In genomic region chr20:35240914-35241293, GRCh38 we compare ENCODE assay signal across 24 cellular contexts. TPM values are rescaled to one million over a fixed set of nuclear protein-coding genes. Genes with fewer than 3 reads are reported as not detected.
A peak's percentile ranks its signal among the peaks of the same experiment; 100 is the strongest.
DNase-seq lines count a peak whose midpoint lies in the region; ATAC-seq lines count a peak whose summit lies in the region.
"Had no signal": no experiment of that assay in that cellular context is flagged by ENCODE, and none has a peak within 500 bp of the region (broad histone marks: within the 10 kb centered on the region; RNA-seq: fewer than 3 reads in every experiment).

No MANE protein-coding gene starts in this region.

- no peak overlapping the region for H2BK120ac ChIP-seq in mesenchymal stem cell (ENCODE audit: low read depth, low read length)

- H3K27me3 ChIP-seq in adipocyte (replicated peaks; ENCODE audit: control insufficient read depth, insufficient read depth, low read length) (no peaks in the 10 kb centered on the region), mesenchymal stem cell (ENCODE audit: control insufficient read depth in 1 of 2, insufficient read depth in 1 of 2, low read length in 2 of 2) (no peaks in the 10 kb centered on the region)
- H3K27me3 ChIP-seq: BLaER1, SJSA1 had no signal

- peak; percentile 32 for DNase-seq in EH (ENCODE audit: low read depth)
- DNase-seq in G401 (ENCODE audit: low spot score) = peak; percentile 53
- DNase-seq in adipocyte (ENCODE audit: low read depth) = peak; percentile 37
- no peak for DNase-seq in mesenchymal stem cell
- DNase-seq in foreskin melanocyte = no peak
- no peak for DNase-seq in KBM-7
- DNase-seq: ACHN; CD4-positive, alpha-beta T cell; COR-L47; DMS 273 treated with DMSO at 0.1 percent for 48 hours; DMS79 treated with DMSO at 0.1 percent for 48 hours; HFFc6; Karpas-422; NCI-H1694 treated with DMSO at 0.1 percent for 48 hours; NCI-H2081 treated with DMSO at 0.1 percent for 48 hours; NCI-H2171 treated with DMSO at 0.1 percent for 48 hours; NCI-H524 treated with DMSO at 0.1 percent for 48 hours; OCI-M1 had no signal

- H3K9ac ChIP-seq in adipocyte (ENCODE audit: low read length) (no peak overlapping the region), mesenchymal stem cell (ENCODE audit: low read length) (no peak overlapping the region)
- H3K9ac ChIP-seq: BLaER1 had no signal

- no peak overlapping the region for H3K4me3 ChIP-seq in adipocyte (ENCODE audit: low read length)
- no peak overlapping the region for H3K4me3 ChIP-seq in mesenchymal stem cell (ENCODE audit: insufficient read depth in 1 of 2, low read depth in 1 of 2, low read length in 2 of 2)
- H3K4me3 ChIP-seq: BLaER1, SJSA1 had no signal

- peak overlapping the region; percentile 41 for H3K27ac ChIP-seq in mesenchymal stem cell (ENCODE audit: low read length, poor library complexity, severe bottlenecking)
- H3K27ac ChIP-seq: BLaER1, SJSA1 had no signal

- H3K4me1 ChIP-seq in adipocyte (ENCODE audit: control insufficient read depth, insufficient read depth, low read length) = no peaks in the 10 kb centered on the region
- H3K4me1 ChIP-seq in mesenchymal stem cell (ENCODE audit: control insufficient read depth, insufficient read depth, low read depth, low read length) = peaks cover 5% of the 10 kb centered on the region
- H3K4me1 ChIP-seq: BLaER1, SJSA1 had no signal

- no peak overlapping the region for H2BK15ac ChIP-seq in mesenchymal stem cell (ENCODE audit: low read depth, poor library complexity, severe bottlenecking)

- no peak overlapping the region for H3K4ac ChIP-seq in mesenchymal stem cell (ENCODE audit: low read depth in 1 of 2, low read length in 2 of 2)

- ATAC-seq in HG03460 (IDR thresholded peaks at IDR 0.05; ENCODE audit: unreplicated experiment) (no peak), GM21390 (IDR thresholded peaks at IDR 0.05; ENCODE audit: unreplicated experiment) (no peak)

- no peak overlapping the region for H2AFZ ChIP-seq in mesenchymal stem cell (ENCODE audit: low read depth, low read length)

- no peak overlapping the region for H4K8ac ChIP-seq in mesenchymal stem cell (ENCODE audit: low read length)

- H2BK12ac ChIP-seq in mesenchymal stem cell (ENCODE audit: low read length in 2 of 2) = no peak overlapping the region

- H3K79me1 ChIP-seq in mesenchymal stem cell (replicated peaks; ENCODE audit: low read length, poor library complexity, severe bottlenecking) = no peaks in the 10 kb centered on the region

- H3K36me3 ChIP-seq in adipocyte (ENCODE audit: control insufficient read depth, insufficient read depth, low read length, severe bottlenecking) (no peaks in the 10 kb centered on the region), mesenchymal stem cell (ENCODE audit: control insufficient read depth in 1 of 2, insufficient read depth in 2 of 2, low read depth in 1 of 2, low read length in 2 of 2) (peaks cover under 1 to 2% of the 10 kb centered on the region in 2 experiments)
- H3K36me3 ChIP-seq: SJSA1 had no signal

- H3K14ac ChIP-seq in mesenchymal stem cell (ENCODE audit: low read length in 2 of 2) = no peak overlapping the region

- no peak overlapping the region for H2AK5ac ChIP-seq in mesenchymal stem cell (ENCODE audit: low read length, severe bottlenecking)

- H3K9me3 ChIP-seq in adipocyte (ENCODE audit: control insufficient read depth, low read length) (no peaks in the 10 kb centered on the region), mesenchymal stem cell (ENCODE audit: control insufficient read depth, low read length) (peaks cover 3% of the 10 kb centered on the region)
- H3K9me3 ChIP-seq: BLaER1, SJSA1 had no signal

- no peak overlapping the region for H2BK5ac ChIP-seq in mesenchymal stem cell (ENCODE audit: low read depth, low read length, poor library complexity, severe bottlenecking)

- in situ Hi-C loops in G401 (cut with HindIII; ENCODE audit: low sequenced_read_pairs) = no loop called here
- in situ Hi-C loops in KBM-7 (cut with MboI; ENCODE audit: low pct_unique_long_range_greater_than_20kb, low sequenced_read_pairs) = no loop called here

- H3K4me2 ChIP-seq in mesenchymal stem cell (ENCODE audit: low read length, poor library complexity, severe bottlenecking) = no peak overlapping the region
- H3K4me2 ChIP-seq: BLaER1 had no signal

- H4K91ac ChIP-seq in mesenchymal stem cell (ENCODE audit: low read length) = no peak overlapping the region

- no peak overlapping the region for H3K23ac ChIP-seq in mesenchymal stem cell (ENCODE audit: low read length in 2 of 2)

- no peak overlapping the region for H3K18ac ChIP-seq in mesenchymal stem cell (ENCODE audit: low read depth in 1 of 2, low read length in 2 of 2)

- 94% methylated on average over 2 of the region's 2 CpGs for WGBS in mesenchymal stem cell

RNA-seq across cellular contexts. Expression of gene MMP24, which starts 14.4 kb away (rescaled TPM):
- 113 and 118 TPM in 2 replicates for total RNA-seq in G401 (2014; rRNA removed; shearing (Covaris generic))
- polyA plus RNA-seq in mesenchymal stem cell (2013, experiment 1 of 2) = 0.01 TPM
- 0.01 TPM for polyA plus RNA-seq in mesenchymal stem cell (2013, experiment 2 of 2)
- total RNA-seq: CD4-positive, alpha-beta T cell had no signal

RNA-seq across cellular contexts. Expression of gene MMP24OS, which starts 37.0 kb away (rescaled TPM):
- total RNA-seq in G401 (2014; rRNA removed; shearing (Covaris generic)) = 8.6 and 10.7 TPM in 2 replicates
- 114 TPM for polyA plus RNA-seq in mesenchymal stem cell (2013, experiment 1 of 2)
- polyA plus RNA-seq in mesenchymal stem cell (2013, experiment 2 of 2) = 114 TPM

RNA-seq across cellular contexts. Expression of gene EIF6, which starts 43.7 kb away (rescaled TPM):
- total RNA-seq in G401 (2014; rRNA removed; shearing (Covaris generic)) = 147 and 164 TPM in 2 replicates
- 110 TPM for polyA plus RNA-seq in mesenchymal stem cell (2013, experiment 1 of 2)
- 112 TPM for polyA plus RNA-seq in mesenchymal stem cell (2013, experiment 2 of 2)

RNA-seq across cellular contexts. Expression of gene FAM83C, which starts 51.3 kb away (rescaled TPM):
- not detected in 2 replicates for total RNA-seq in G401 (2014; rRNA removed; shearing (Covaris generic))
- polyA plus RNA-seq in mesenchymal stem cell (2013, experiment 1 of 2) = not detected
- not detected for polyA plus RNA-seq in mesenchymal stem cell (2013, experiment 2 of 2)
- total RNA-seq: CD4-positive, alpha-beta T cell; HFFc6; HT1080; SJSA1 had no signal
- polyA plus RNA-seq: IgD-negative memory B cell had no signal

Comparison
In these comparisons a context has a peak if more than half of its experiments do, and no peak if none do; other contexts are left out.
1. DNase-seq: peak in EH (single experiment), G401 (single experiment) and adipocyte (single experiment); none in mesenchymal stem cell (single experiment), foreskin melanocyte (single experiment) and KBM-7 (single experiment).